In the genomic region with DNA sequence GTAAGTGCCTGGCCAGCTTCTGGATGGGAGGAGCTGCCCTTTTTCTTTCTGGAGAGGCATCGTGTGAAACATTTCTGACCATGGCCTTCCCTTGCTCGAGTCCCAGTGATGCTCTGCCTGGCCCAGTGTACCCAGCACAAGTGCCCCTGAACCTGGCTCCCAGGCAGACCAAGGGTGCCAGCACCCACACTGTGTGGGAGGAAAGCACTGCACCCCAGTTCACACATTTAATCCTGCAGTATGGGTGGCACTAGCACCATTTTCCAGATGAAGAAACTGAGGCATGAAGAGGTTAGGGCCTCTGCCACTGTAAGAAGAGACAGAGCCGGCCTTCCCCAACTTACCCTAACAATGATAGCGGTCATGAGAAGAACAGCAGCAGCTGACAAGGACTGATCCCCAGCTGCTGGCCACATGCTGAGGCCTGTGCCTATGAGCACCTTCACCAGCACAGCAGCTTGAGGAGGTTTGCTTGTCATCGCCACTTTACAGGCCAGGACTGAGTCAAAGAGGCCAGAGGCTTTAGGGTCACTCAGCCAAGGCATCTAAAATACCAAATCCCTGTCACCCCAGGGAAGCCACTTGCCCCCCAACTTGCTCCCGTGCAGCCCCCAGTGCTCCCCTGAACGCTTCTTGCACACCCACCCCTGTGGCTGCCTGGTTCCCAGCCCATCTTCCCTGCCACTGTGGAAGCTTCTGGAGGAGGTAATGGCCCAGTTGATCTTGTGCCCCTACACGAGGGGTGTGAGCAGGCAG, we compare ENCODE assay signal across 24 cellular contexts. TPM values are rescaled to one million over a fixed set of nuclear protein-coding genes. Genes with fewer than 3 reads are reported as not detected.
"Had no signal": no experiment of that assay in that cellular context is flagged by ENCODE, and none has a peak within 500 bp of the region (broad histone marks: within the 10 kb centered on the region; RNA-seq: fewer than 3 reads in every experiment).

No MANE protein-coding gene starts in this region.

- H3K4me3 Mint-ChIP-seq: activated B cell treated with CpG ODN at 0.5 μM for 24 hours; activated CD8-positive, alpha-beta T cell treated with anti-CD3 and anti-CD28 coated beads for 36 hours; activated T-cell treated with anti-CD3 and anti-CD28 coated beads, Interleukin-2, amount 50 U/mL, for 4 hours; mesothelial cell of epicardium; stimulated activated memory B cell treated with anti-CD40 and anti-IgM and Interleukin-4, amounts not matched to agents 10 μg/mL and 1 μg/mL and 100 μg/mL, for 72 hours had no signal

- DNase-seq: activated B cell treated with CpG ODN at 0.5 μM for 24 hours; activated CD4-positive, alpha-beta T cell treated with anti-CD3 and anti-CD28 coated beads for 4 hours; activated CD8-positive, alpha-beta T cell treated with anti-CD3 and anti-CD28 coated beads for 36 hours; activated effector memory CD4-positive, alpha-beta T cell treated with Interleukin-2 at 50 U/mL for 16 hours; activated naive CD4-positive, alpha-beta T cell treated with anti-CD3 and anti-CD28 coated beads, Interleukin-2, amount 50 U/mL, for 16 hours; activated T-cell treated with anti-CD3 and anti-CD28 coated beads, Interleukin-2, amount 50 U/mL, for 4 hours; foreskin keratinocyte; glutamatergic neuron; hippocampal formation; left colon; lower lobe of right lung; pancreas; stimulated activated CD4-positive, alpha-beta T cell treated with anti-CD3 and anti-CD28 coated beads, Interleukin-4, amount 100 ng/mL, for 4 hours; T-helper 1 cell; T-helper 9 cell had no signal

- ATAC-seq: activated CD8-positive, alpha-beta T cell treated with anti-CD3 and anti-CD28 coated beads for 36 hours; activated T-cell treated with anti-CD3 and anti-CD28 coated beads, Interleukin-2, amount 50 U/mL, for 4 hours; foreskin keratinocyte; left colon; lower lobe of right lung; pancreas had no signal

- H3K36me3 ChIP-seq: lower lobe of right lung, pancreas, sigmoid colon had no signal

- H3K36me3 Mint-ChIP-seq: mesothelial cell of epicardium; stimulated activated memory B cell treated with anti-CD40 and anti-IgM and Interleukin-4, amounts not matched to agents 10 μg/mL and 1 μg/mL and 100 μg/mL, for 72 hours had no signal

- H3K4me1 Mint-ChIP-seq: activated B cell treated with CpG ODN at 0.5 μM for 24 hours; mesothelial cell of epicardium; stimulated activated memory B cell treated with anti-CD40 and anti-IgM and Interleukin-4, amounts not matched to agents 10 μg/mL and 1 μg/mL and 100 μg/mL, for 72 hours had no signal

- H3K4me1 ChIP-seq: foreskin keratinocyte, lower lobe of right lung, pancreas, sigmoid colon had no signal

- H3K9me3 Mint-ChIP-seq: activated CD8-positive, alpha-beta T cell treated with anti-CD3 and anti-CD28 coated beads for 36 hours had no signal

- H3K27ac Mint-ChIP-seq: activated B cell treated with CpG ODN at 0.5 μM for 24 hours; activated CD8-positive, alpha-beta T cell treated with anti-CD3 and anti-CD28 coated beads for 36 hours; mesothelial cell of epicardium; stimulated activated memory B cell treated with anti-CD40 and anti-IgM and Interleukin-4, amounts not matched to agents 10 μg/mL and 1 μg/mL and 100 μg/mL, for 72 hours had no signal

- H3K27ac ChIP-seq: foreskin keratinocyte, pancreas, sigmoid colon had no signal

- H3K9me3 ChIP-seq: lower lobe of right lung, pancreas, sigmoid colon had no signal

- H3K27me3 ChIP-seq: pancreas had no signal

- H3K4me3 ChIP-seq: lower lobe of right lung, pancreas, sigmoid colon had no signal

RNA-seq across cellular contexts. Expression of a gene that starts 15.0 kb away (rescaled TPM):
- total RNA-seq: activated B cell treated with CpG ODN at 0.5 μM for 24 hours; activated CD8-positive, alpha-beta T cell treated with anti-CD3 and anti-CD28 coated beads for 36 hours; activated T-cell treated with anti-CD3 and anti-CD28 coated beads, Interleukin-2, amount 50 U/mL, for 4 hours; astrocyte; bronchial epithelial cell; chondrocyte; dermis microvascular lymphatic vessel endothelial cell; fibroblast of lung; foreskin keratinocyte; left colon; lower lobe of right lung; mesothelial cell of epicardium; pancreas; sigmoid colon; urinary bladder had no signal
